In genomic region chr13:99231726-99232125, GRCh38 we compare ENCODE assay signal across 12 cellular contexts. TPM values are rescaled to one million over a fixed set of nuclear protein-coding genes. Genes with fewer than 3 reads are reported as not detected.
DNase-seq lines count a peak whose midpoint lies in the region; ATAC-seq and TF ChIP-seq lines count a peak whose summit lies in the region.
"Had no signal": no experiment of that assay in that cellular context is flagged by ENCODE, and none has a peak within 500 bp of the region (broad histone marks: within the 10 kb centered on the region; RNA-seq: fewer than 3 reads in every experiment).

No MANE protein-coding gene starts in this region.

- H3K4me3 Mint-ChIP-seq in CD14-positive monocyte, result peak overlapping the region in 1 of 2 donors; percentile 59

- DNase-seq in CD14-positive monocyte (ENCODE audit: low spot score) (peak; percentile 78), NOMO-1 (lab: John Stamatoyannopoulos, UW; ENCODE audit: unreplicated experiment in 2 of 2) (peak; percentile 81 to 96), germinal center (ENCODE audit: low spot score) (peak; percentile 53), DMS153 treated with DMSO at 0.1 percent for 48 hours (lab: John Stamatoyannopoulos, UW; ENCODE audit: unreplicated experiment) (no peak)
- DNase-seq in stimulated activated CD4-positive, alpha-beta T cell treated with anti-CD3 and anti-CD28 coated beads, Interleukin-4, amount 100 ng/mL, for 4 hours, result no peak
- DNase-seq: activated CD4-positive, alpha-beta T cell treated with anti-CD3 and anti-CD28 coated beads for 1 hour; esophagus squamous epithelium; H7; left ventricle myocardium superior had no signal

- no peaks in the 10 kb centered on the region for H3K9me3 Mint-ChIP-seq in CD14-positive monocyte

- H3K27ac Mint-ChIP-seq in CD14-positive monocyte, result peak overlapping the region; percentile 87 to 98 (median 97)

- no peak for TF ChIP-seq CTCF in CD14-positive monocyte (IDR thresholded peaks at IDR 0.05)

- peak; percentile 23 for ATAC-seq in GM21723 (IDR thresholded peaks at IDR 0.05; ENCODE audit: unreplicated experiment)
- no peak for ATAC-seq in HG02840 (IDR thresholded peaks at IDR 0.05; ENCODE audit: low FRiP score, unreplicated experiment)
- no peak for ATAC-seq in GM18870 (IDR thresholded peaks at IDR 0.05; ENCODE audit: unreplicated experiment)
- ATAC-seq: left ventricle myocardium superior had no signal

- H3K27me3 Mint-ChIP-seq in CD14-positive monocyte (ENCODE audit: low read depth in 3 of 3), result peaks cover 0 to 3% (median 0%) of the 10 kb centered on the region in 3 donors

- H3K36me3 Mint-ChIP-seq in CD14-positive monocyte, result peaks cover 11 to 13% of the 10 kb centered on the region in 2 donors

- intact Hi-C loops in CD14-positive monocyte (cut with micrococcal nuclease), result no loop called here

- peaks cover 56% of the 10 kb centered on the region for H3K4me1 Mint-ChIP-seq in CD14-positive monocyte

RNA-seq across cellular contexts. Expression of gene GPR18, which starts 26.5 kb away (rescaled TPM):
- polyA plus RNA-seq in CD14-positive monocyte, result 1 to 10 TPM; 1.7 to 2.2 TPM

RNA-seq across cellular contexts. Expression of gene UBAC2, which starts 31.1 kb away (rescaled TPM):
- polyA plus RNA-seq in CD14-positive monocyte, result 100 to 1,000 TPM in 1 of 2 donors, 10 to 100 TPM in 1; 96.7 to 113 TPM

Comparison
In these comparisons a context has a peak if more than half of its experiments do, and no peak if none do; other contexts are left out.
1. DNase-seq: peak in CD14-positive monocyte (single experiment), NOMO-1 (2 of 2) and germinal center (single experiment); none in DMS153 treated with DMSO at 0.1 percent for 48 hours (single experiment) and stimulated activated CD4-positive, alpha-beta T cell treated with anti-CD3 and anti-CD28 coated beads, Interleukin-4, amount 100 ng/mL, for 4 hours (0 of 2).